In the genomic region with DNA sequence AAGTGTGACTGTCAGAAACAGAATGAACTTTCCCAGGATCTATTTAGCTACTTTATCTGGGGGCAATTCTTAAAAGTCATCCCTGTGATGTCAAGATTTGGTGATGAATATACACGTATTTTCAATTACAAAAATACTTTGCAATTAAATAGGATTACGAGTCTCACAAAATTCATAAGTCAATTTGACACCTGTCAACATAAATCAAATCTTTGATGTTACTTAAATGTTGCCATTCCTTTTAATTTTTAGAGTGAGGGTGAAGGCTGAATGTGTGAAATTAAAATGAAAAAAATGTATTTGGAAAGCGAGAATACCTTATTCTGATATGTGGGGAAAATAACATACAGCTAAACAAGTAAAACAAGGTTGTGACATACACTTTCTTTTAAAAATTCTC, we compare ENCODE assay signal across 28 cellular contexts.
"Had no signal": no experiment of that assay in that cellular context is flagged by ENCODE, and none has a peak within 500 bp of the region (broad histone marks: within the 10 kb centered on the region; RNA-seq: fewer than 3 reads in every experiment).

No MANE protein-coding gene starts in this region.

- H3K27ac ChIP-seq: stomach, suprapubic skin, testis, thoracic aorta, thyroid gland, tibial artery, tibial nerve, transverse colon, upper lobe of left lung, upper lobe of right lung, uterus, vagina had no signal

- ATAC-seq: stimulated activated effector memory CD8-positive, alpha-beta T cell treated with anti-CD3 and anti-CD28 coated beads, Interleukin-12 subunit alpha, Interleukin-12 subunit beta, amount 100 ng/mL, for 72 hours; stimulated activated memory B cell treated with anti-CD40 and anti-IgM and Interleukin-4, amounts not matched to agents 10 μg/mL and 1 μg/mL and 100 μg/mL, for 72 hours; stimulated activated naive B cell treated with anti-CD40 and anti-IgM and Interleukin-4, amounts not matched to agents 10 μg/mL and 1 μg/mL and 100 μg/mL, for 72 hours; stimulated activated naive CD8-positive, alpha-beta T cell treated with anti-CD3 and anti-CD28 coated beads, Interleukin-15, amount 100 ng/mL, for 72 hours; stimulated activated naive CD8-positive, alpha-beta T cell treated with anti-CD3 and anti-CD28 coated beads, Interleukin-15, Interleukin-2, amounts not matched to agents 100 U/mL and 50 U/mL, for 24 hours; upper lobe of right lung had no signal

- H3K36me3 ChIP-seq: stomach, suprapubic skin, thoracic aorta, thyroid gland, tibial artery, tibial nerve, transverse colon, upper lobe of left lung, upper lobe of right lung, uterus, vagina had no signal

- H3K4me1 Mint-ChIP-seq: stimulated activated effector memory CD8-positive, alpha-beta T cell treated with anti-CD3 and anti-CD28 coated beads, Interleukin-12 subunit alpha, Interleukin-12 subunit beta, amount 100 ng/mL, for 72 hours; stimulated activated memory B cell treated with anti-CD40 and anti-IgM and Interleukin-4, amounts not matched to agents 10 μg/mL and 1 μg/mL and 100 μg/mL, for 72 hours; stimulated activated naive B cell treated with anti-CD40 and anti-IgM and Interleukin-4, amounts not matched to agents 10 μg/mL and 1 μg/mL and 100 μg/mL, for 72 hours; stimulated activated naive CD8-positive, alpha-beta T cell treated with anti-CD3 and anti-CD28 coated beads, Interleukin-15, amount 100 ng/mL, for 72 hours had no signal

- H3K36me3 Mint-ChIP-seq: stimulated activated effector memory CD8-positive, alpha-beta T cell treated with anti-CD3 and anti-CD28 coated beads, Interleukin-12 subunit alpha, Interleukin-12 subunit beta, amount 100 ng/mL, for 72 hours; stimulated activated memory B cell treated with anti-CD40 and anti-IgM and Interleukin-4, amounts not matched to agents 10 μg/mL and 1 μg/mL and 100 μg/mL, for 72 hours; stimulated activated naive B cell treated with anti-CD40 and anti-IgM and Interleukin-4, amounts not matched to agents 10 μg/mL and 1 μg/mL and 100 μg/mL, for 72 hours; type B pancreatic cell had no signal

- H3K4me3 Mint-ChIP-seq: stimulated activated effector memory CD8-positive, alpha-beta T cell treated with anti-CD3 and anti-CD28 coated beads, Interleukin-12 subunit alpha, Interleukin-12 subunit beta, amount 100 ng/mL, for 72 hours; stimulated activated memory B cell treated with anti-CD40 and anti-IgM and Interleukin-4, amounts not matched to agents 10 μg/mL and 1 μg/mL and 100 μg/mL, for 72 hours; stimulated activated naive B cell treated with anti-CD40 and anti-IgM and Interleukin-4, amounts not matched to agents 10 μg/mL and 1 μg/mL and 100 μg/mL, for 72 hours; stimulated activated naive CD8-positive, alpha-beta T cell treated with anti-CD3 and anti-CD28 coated beads, Interleukin-15, amount 100 ng/mL, for 72 hours; stimulated activated naive CD8-positive, alpha-beta T cell treated with anti-CD3 and anti-CD28 coated beads, Interleukin-15, Interleukin-2, amounts not matched to agents 100 ng/mL and 50 ng/mL, for 24 hours; type B pancreatic cell had no signal

- H3K9me3 Mint-ChIP-seq: stimulated activated effector memory CD8-positive, alpha-beta T cell treated with anti-CD3 and anti-CD28 coated beads, Interleukin-12 subunit alpha, Interleukin-12 subunit beta, amount 100 ng/mL, for 72 hours; stimulated activated memory B cell treated with anti-CD40 and anti-IgM and Interleukin-4, amounts not matched to agents 10 μg/mL and 1 μg/mL and 100 μg/mL, for 72 hours; stimulated activated naive B cell treated with anti-CD40 and anti-IgM and Interleukin-4, amounts not matched to agents 10 μg/mL and 1 μg/mL and 100 μg/mL, for 72 hours; stimulated activated naive CD8-positive, alpha-beta T cell treated with anti-CD3 and anti-CD28 coated beads, Interleukin-15, amount 100 ng/mL, for 72 hours; stimulated activated naive CD8-positive, alpha-beta T cell treated with anti-CD3 and anti-CD28 coated beads, Interleukin-15, Interleukin-2, amounts not matched to agents 100 ng/mL and 50 ng/mL, for 24 hours; type B pancreatic cell had no signal

- H3K27me3 Mint-ChIP-seq: stimulated activated memory B cell treated with anti-CD40 and anti-IgM and Interleukin-4, amounts not matched to agents 10 μg/mL and 1 μg/mL and 100 μg/mL, for 72 hours; type B pancreatic cell had no signal

- H3K4me1 ChIP-seq: stomach, suprapubic skin, testis, tibial artery, tibial nerve, transverse colon, upper lobe of left lung, upper lobe of right lung, uterus, vagina had no signal

- FAIRE-seq: urothelium cell line had no signal

- H3K4me3 ChIP-seq: stomach, suprapubic skin, testis, thoracic aorta, thyroid gland, tibial artery, tibial nerve, transverse colon, upper lobe of left lung, upper lobe of right lung, uterus, vagina had no signal

- H3K9me3 ChIP-seq: stomach, suprapubic skin, testis, thoracic aorta, thyroid gland, tibial artery, tibial nerve, transverse colon, upper lobe of left lung, upper lobe of right lung, uterus, vagina had no signal

- DNase-seq: stimulated activated CD4-positive, alpha-beta T cell treated with anti-CD3 and anti-CD28 coated beads, Interleukin-2, amount 100 ng/mL, for 48 hours; stimulated activated CD4-positive, alpha-beta T cell treated with anti-CD3 and anti-CD28 coated beads, Interleukin-4, amount 100 ng/mL, for 1 hour; stimulated activated CD4-positive, alpha-beta T cell treated with anti-CD3 and anti-CD28 coated beads, Interleukin-4, amount 100 ng/mL, for 4 hours; stimulated activated CD8-positive, alpha-beta memory T cell treated with anti-CD3 and anti-CD28 coated beads, Interleukin-4, amount 100 ng/mL, for 48 hours; stimulated activated naive B cell treated with anti-CD40 and anti-IgM and Interleukin-4, amounts not matched to agents 10 μg/mL and 1 μg/mL and 100 μg/mL, for 72 hours; stimulated activated naive CD4-positive, alpha-beta T cell; stimulated activated naive CD4-positive, alpha-beta T cell treated with Interleukin-2 at 50 U/mL for 16 hours; stimulated activated naive CD8-positive, alpha-beta T cell treated with anti-CD3 and anti-CD28 coated beads, Interleukin-15, amount 100 ng/mL, for 72 hours; stimulated activated naive CD8-positive, alpha-beta T cell treated with anti-CD3 and anti-CD28 coated beads, Interleukin-15, Interleukin-2, amounts not matched to agents 100 U/mL and 50 U/mL, for 24 hours; stomach; substantia nigra; testis; thyroid gland; tibial artery; transverse colon; trophoblast cell; upper lobe of right lung; uterus had no signal

- H3K27me3 ChIP-seq: stomach, suprapubic skin, testis, thyroid gland, tibial artery, tibial nerve, transverse colon, upper lobe of left lung, upper lobe of right lung, uterus, vagina had no signal

- H3K27ac Mint-ChIP-seq: stimulated activated effector memory CD8-positive, alpha-beta T cell treated with anti-CD3 and anti-CD28 coated beads, Interleukin-12 subunit alpha, Interleukin-12 subunit beta, amount 100 ng/mL, for 72 hours; stimulated activated memory B cell treated with anti-CD40 and anti-IgM and Interleukin-4, amounts not matched to agents 10 μg/mL and 1 μg/mL and 100 μg/mL, for 72 hours; stimulated activated naive B cell treated with anti-CD40 and anti-IgM and Interleukin-4, amounts not matched to agents 10 μg/mL and 1 μg/mL and 100 μg/mL, for 72 hours; stimulated activated naive CD8-positive, alpha-beta T cell treated with anti-CD3 and anti-CD28 coated beads, Interleukin-15, amount 100 ng/mL, for 72 hours; stimulated activated naive CD8-positive, alpha-beta T cell treated with anti-CD3 and anti-CD28 coated beads, Interleukin-15, Interleukin-2, amounts not matched to agents 100 ng/mL and 50 ng/mL, for 24 hours; type B pancreatic cell had no signal
